In the genomic region with DNA sequence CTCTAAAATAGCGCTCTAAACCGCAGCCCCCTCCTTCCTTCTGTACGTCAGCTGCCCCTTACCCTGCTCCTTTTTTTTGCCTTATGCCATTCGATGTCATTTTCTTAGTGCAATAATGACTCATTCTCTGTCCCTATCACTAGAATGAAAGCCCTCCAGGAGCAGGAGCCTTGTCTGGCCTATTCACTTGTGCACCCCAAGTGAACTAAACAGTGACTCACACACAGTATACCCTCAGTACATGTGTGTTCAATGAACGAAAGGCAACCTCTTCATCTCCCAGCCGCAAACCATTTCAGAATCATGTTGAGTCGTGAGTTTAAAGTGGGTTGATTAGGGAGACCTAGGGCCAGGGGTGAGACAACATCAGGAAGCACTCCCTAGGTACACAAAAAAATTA, we compare ENCODE assay signal across 1 cellular context.
TF ChIP-seq lines count a peak whose summit lies in the region.

No MANE protein-coding gene starts in this region.

TF ChIP-seq in GM23338, 12 proteins besides CTCF, POLR2A, EP300 and RAD21 (continued from another document):
- TF ChIP-seq EZH2 (IDR thresholded peaks at IDR 0.05; ENCODE audit: low read depth, unreplicated experiment) (no peak), ZNF331 (CRISPR knock-in tag; IDR thresholded peaks at IDR 0.05; ENCODE audit: low read depth) (no peak), JUNB (IDR thresholded peaks at IDR 0.05; ENCODE audit: unreplicated experiment) (no peak), POLR2AphosphoS5 (IDR thresholded peaks at IDR 0.05; ENCODE audit: low read depth) (no peak; the same call in 1 of the 2 replicates), ZNF114 (CRISPR knock-in tag; IDR thresholded peaks at IDR 0.05) (no peak), NANOG (IDR thresholded peaks at IDR 0.05; ENCODE audit: borderline replicate concordance) (no peak), EZH2phosphoT487 (IDR thresholded peaks at IDR 0.05; ENCODE audit: unreplicated experiment) (no peak), STAT1 (IDR thresholded peaks at IDR 0.05; ENCODE audit: unreplicated experiment) (no peak)
- TF ChIP-seq, protein P1, sequence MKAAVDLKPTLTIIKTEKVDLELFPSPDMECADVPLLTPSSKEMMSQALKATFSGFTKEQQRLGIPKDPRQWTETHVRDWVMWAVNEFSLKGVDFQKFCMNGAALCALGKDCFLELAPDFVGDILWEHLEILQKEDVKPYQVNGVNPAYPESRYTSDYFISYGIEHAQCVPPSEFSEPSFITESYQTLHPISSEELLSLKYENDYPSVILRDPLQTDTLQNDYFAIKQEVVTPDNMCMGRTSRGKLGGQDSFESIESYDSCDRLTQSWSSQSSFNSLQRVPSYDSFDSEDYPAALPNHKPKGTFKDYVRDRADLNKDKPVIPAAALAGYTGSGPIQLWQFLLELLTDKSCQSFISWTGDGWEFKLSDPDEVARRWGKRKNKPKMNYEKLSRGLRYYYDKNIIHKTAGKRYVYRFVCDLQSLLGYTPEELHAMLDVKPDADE (IDR thresholded peaks at IDR 0.05) = no peak
- TF ChIP-seq, protein P2, sequence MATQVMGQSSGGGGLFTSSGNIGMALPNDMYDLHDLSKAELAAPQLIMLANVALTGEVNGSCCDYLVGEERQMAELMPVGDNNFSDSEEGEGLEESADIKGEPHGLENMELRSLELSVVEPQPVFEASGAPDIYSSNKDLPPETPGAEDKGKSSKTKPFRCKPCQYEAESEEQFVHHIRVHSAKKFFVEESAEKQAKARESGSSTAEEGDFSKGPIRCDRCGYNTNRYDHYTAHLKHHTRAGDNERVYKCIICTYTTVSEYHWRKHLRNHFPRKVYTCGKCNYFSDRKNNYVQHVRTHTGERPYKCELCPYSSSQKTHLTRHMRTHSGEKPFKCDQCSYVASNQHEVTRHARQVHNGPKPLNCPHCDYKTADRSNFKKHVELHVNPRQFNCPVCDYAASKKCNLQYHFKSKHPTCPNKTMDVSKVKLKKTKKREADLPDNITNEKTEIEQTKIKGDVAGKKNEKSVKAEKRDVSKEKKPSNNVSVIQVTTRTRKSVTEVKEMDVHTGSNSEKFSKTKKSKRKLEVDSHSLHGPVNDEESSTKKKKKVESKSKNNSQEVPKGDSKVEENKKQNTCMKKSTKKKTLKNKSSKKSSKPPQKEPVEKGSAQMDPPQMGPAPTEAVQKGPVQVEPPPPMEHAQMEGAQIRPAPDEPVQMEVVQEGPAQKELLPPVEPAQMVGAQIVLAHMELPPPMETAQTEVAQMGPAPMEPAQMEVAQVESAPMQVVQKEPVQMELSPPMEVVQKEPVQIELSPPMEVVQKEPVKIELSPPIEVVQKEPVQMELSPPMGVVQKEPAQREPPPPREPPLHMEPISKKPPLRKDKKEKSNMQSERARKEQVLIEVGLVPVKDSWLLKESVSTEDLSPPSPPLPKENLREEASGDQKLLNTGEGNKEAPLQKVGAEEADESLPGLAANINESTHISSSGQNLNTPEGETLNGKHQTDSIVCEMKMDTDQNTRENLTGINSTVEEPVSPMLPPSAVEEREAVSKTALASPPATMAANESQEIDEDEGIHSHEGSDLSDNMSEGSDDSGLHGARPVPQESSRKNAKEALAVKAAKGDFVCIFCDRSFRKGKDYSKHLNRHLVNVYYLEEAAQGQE (IDR thresholded peaks at IDR 0.05; ENCODE audit: unreplicated experiment) = no peak
